Comparison of ENCODE assay signal across 12 cellular contexts in genomic region chr18:8794133-8794986, GRCh38.
DNase-seq lines count a peak whose midpoint lies in the region; ATAC-seq, FAIRE-seq and TF ChIP-seq lines count a peak whose summit lies in the region.
"Had no signal": no experiment of that assay in that cellular context is flagged by ENCODE, and none has a peak within 500 bp of the region (broad histone marks: within the 10 kb centered on the region; RNA-seq: fewer than 3 reads in every experiment).

No MANE protein-coding gene starts in this region.

- POLR2A ChIA-PET in A549 (lab: Yijun Ruan, JAX), result no interaction called here
- POLR2A ChIA-PET in HEK293T (lab: Yijun Ruan, JAX), result no interaction called here

- ATAC-seq in A549 (peak; percentile 62 to 63), GM21786 (IDR thresholded peaks at IDR 0.05; ENCODE audit: unreplicated experiment) (no peak)
- ATAC-seq: body of pancreas, heart right ventricle had no signal

- peak overlapping the region; percentile 96 to 99 for H3K27ac ChIP-seq in A549
- H3K27ac ChIP-seq: body of pancreas, heart right ventricle, vagina had no signal

- no peak for TF ChIP-seq CTCF in A549 (IDR thresholded peaks at IDR 0.05)
- no peak for TF ChIP-seq CTCF in D721Med (IDR thresholded peaks at IDR 0.05; ENCODE audit: insufficient read depth, missing control alignments)

- no peak for TF ChIP-seq RAD21 in A549 (conservative IDR thresholded peaks at IDR 0.05 in 1 of 2, IDR thresholded peaks at IDR 0.05 in 1 of 2)

- peak in 1 of 2 experiments; percentile 70 for DNase-seq in A549 (ENCODE audit: low read depth in 1 of 2, low spot score in 1 of 2)
- DNase-seq in HEK293T (ENCODE audit: extremely low spot score), result peak; percentile 9
- peak; percentile 62 for DNase-seq in amniotic stem cell (lab: John Stamatoyannopoulos, UW)
- peak; percentile 76 for DNase-seq in iris pigment epithelial cell (ENCODE audit: low read depth)
- no peak for DNase-seq in activated CD4-positive, alpha-beta T cell treated with anti-CD3 and anti-CD28 coated beads for 48 hours
- no peak for DNase-seq in NCI-H2171 treated with DMSO at 0.1 percent for 48 hours (lab: John Stamatoyannopoulos, UW)
- DNase-seq in D721Med (ENCODE audit: insufficient read length, low spot score), result no peak
- DNase-seq: body of pancreas, heart right ventricle, NCI-H2029 treated with DMSO at 0.1 percent for 48 hours had no signal

- H3K4me1 ChIP-seq in A549, result peaks cover 86% of the 10 kb centered on the region

- H3K9me3 ChIP-seq in A549, result no peaks in the 10 kb centered on the region
- H3K9me3 ChIP-seq: body of pancreas, heart right ventricle, vagina had no signal

- 10% methylated on average over 13 of the region's 13 CpGs for WGBS in A549 (ENCODE audit: missing lambda C conversion rate)

- CTCF ChIA-PET in A549 (lab: Yijun Ruan, JAX) (interaction anchor here (0.6 to 1.3 kb wide), 6 partner anchors 14 to 189 kb away, joined by 3 read pairs; no protein-coding TSS in a partner anchor), HEK293T (lab: Yijun Ruan, JAX) (no interaction called here)

- FAIRE-seq in A549 (lab: Jason Lieb, UNC) (no peak), D721Med (lab: Jason Lieb, UNC) (no peak)

- peak overlapping the region; percentile 65 for H3K4me2 ChIP-seq in A549

- no peak for TF ChIP-seq POLR2A in A549 (IDR thresholded peaks at IDR 0.05; ENCODE audit: low read length)

- peak in 1 of 2 experiments; percentile 72; a peak in 4 of 5 replicates for TF ChIP-seq EP300 in A549 (IDR thresholded peaks at IDR 0.05)

- H3K4me3 ChIP-seq in A549, result no peak overlapping the region
- H3K4me3 ChIP-seq: body of pancreas, heart right ventricle, vagina had no signal

TF ChIP-seq in A549, 52 proteins besides CTCF, POLR2A, EP300 and RAD21:
- peak in 1 of 2 experiments; percentile 37; a peak in 1 of 5 replicates for TF ChIP-seq JUN (IDR thresholded peaks at IDR 0.05)
- no peak for TF ChIP-seq FOSB (CRISPR knock-in tag; IDR thresholded peaks at IDR 0.05)
- no peak for TF ChIP-seq KDM1A (IDR thresholded peaks at IDR 0.05; ENCODE audit: low read depth)
- TF ChIP-seq CEBPB (IDR thresholded peaks at IDR 0.05), result peak in 1 of 2 experiments; percentile 43; a peak in 2 of 4 replicates
- TF ChIP-seq JUNB (IDR thresholded peaks at IDR 0.05), result peak; percentile 75
- peak; percentile 73; the same call in 1 of the 2 replicates for TF ChIP-seq GATA3 (IDR thresholded peaks at IDR 0.05; ENCODE audit: borderline replicate concordance)
- 0 out of 2 replicates have a peak, but pooled peaks have one; percentile 16 for TF ChIP-seq HOXB13 (CRISPR knock-in tag; IDR thresholded peaks at IDR 0.05; ENCODE audit: low read depth)
- TF ChIP-seq MAX (IDR thresholded peaks at IDR 0.05), result peak; percentile 67; the same call in 1 of the 2 replicates
- peak; percentile 50 for TF ChIP-seq FOSL2 (IDR thresholded peaks at IDR 0.05)
- peak; percentile 51 for TF ChIP-seq FOSL2 (CRISPR knock-in tag; IDR thresholded peaks at IDR 0.05)
- no peak for TF ChIP-seq TFCP2L1 (CRISPR knock-in tag; IDR thresholded peaks at IDR 0.05)

TF ChIP-seq in HEK293T, 16 proteins besides CTCF, POLR2A, EP300 and RAD21:
- no peak for TF ChIP-seq TARDBP (IDR thresholded peaks at IDR 0.05)
- no peak for TF ChIP-seq ZNF384 (IDR thresholded peaks at IDR 0.05)
- TF ChIP-seq FOXK2 (IDR thresholded peaks at IDR 0.05), result no peak
- TF ChIP-seq L3MBTL2 (conservative IDR thresholded peaks at IDR 0.05), result no peak
- TF ChIP-seq NFRKB (IDR thresholded peaks at IDR 0.05), result no peak
- TF ChIP-seq SUZ12 (IDR thresholded peaks at IDR 0.05), result no peak

Comparison
In these comparisons a context has a peak if more than half of its experiments do, and no peak if none do; other contexts are left out.
1. DNase-seq: peak in HEK293T (single experiment), amniotic stem cell (single experiment) and iris pigment epithelial cell (single experiment); none in activated CD4-positive, alpha-beta T cell treated with anti-CD3 and anti-CD28 coated beads for 48 hours (single experiment), NCI-H2171 treated with DMSO at 0.1 percent for 48 hours (single experiment) and D721Med (single experiment).